ENCODE assay signal across 8 cellular contexts in the genomic region with DNA sequence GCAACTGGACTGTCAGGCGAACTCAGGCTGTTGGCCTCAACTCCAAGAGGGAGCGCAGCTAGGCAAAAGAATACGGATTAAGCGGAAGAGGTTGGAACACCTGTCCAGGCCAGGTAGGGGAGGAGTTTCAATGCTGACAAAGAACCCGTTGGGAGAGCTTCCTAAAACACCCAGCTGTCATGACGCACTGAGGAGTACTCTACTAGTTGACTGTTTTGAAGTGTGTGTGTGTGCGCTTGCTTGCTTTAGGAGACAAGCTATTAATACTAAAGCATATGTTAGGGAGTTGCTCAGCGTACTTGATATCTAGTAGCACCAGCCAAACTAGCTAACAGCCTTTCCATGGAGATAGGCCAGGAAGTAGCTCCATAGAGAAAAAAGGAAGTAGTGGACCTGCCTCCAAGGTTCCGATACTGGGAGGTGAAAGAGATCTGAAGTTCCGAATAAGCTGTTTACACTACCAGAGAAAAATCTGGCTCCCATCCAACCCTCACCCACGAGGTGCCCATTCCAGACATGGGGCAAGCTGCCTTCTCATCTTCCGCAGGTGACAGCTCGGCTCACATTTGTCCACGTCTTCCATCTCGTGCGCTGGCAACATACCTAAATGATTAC. TPM values are rescaled to one million over a fixed set of nuclear protein-coding genes. Genes with fewer than 3 reads are reported as not detected.
DNase-seq lines count a peak whose midpoint lies in the region; ATAC-seq and TF ChIP-seq lines count a peak whose summit lies in the region.

No MANE protein-coding gene starts in this region.

- peaks cover 12% of the 10 kb centered on the region for H3K4me1 Mint-ChIP-seq in activated CD8-positive, alpha-beta T cell treated with anti-CD3 and anti-CD28 coated beads for 36 hours (ENCODE audit: low read depth)

- H3K4me3 ChIP-seq in heart left ventricle (peak overlapping the region in 11 of 12 donors; percentile 70 to 100 (median 95)), prostate gland (peak overlapping the region; percentile 72 to 96)

- ATAC-seq in activated CD8-positive, alpha-beta T cell treated with anti-CD3 and anti-CD28 coated beads for 36 hours = no peak
- ATAC-seq in heart left ventricle (peak; percentile 25 to 47 (median 33)), GM18505 (IDR thresholded peaks at IDR 0.05; ENCODE audit: unreplicated experiment) (no peak), HG02571 (IDR thresholded peaks at IDR 0.05; ENCODE audit: unreplicated experiment) (no peak)

- H3K27ac ChIP-seq in heart left ventricle (peak overlapping the region in 11 of 12 donors; percentile 21 to 95 (median 90)), prostate gland (peak overlapping the region; percentile 88 to 92)

- TF ChIP-seq POLR2A in heart left ventricle (IDR thresholded peaks at IDR 0.05) (no peak), prostate gland (IDR thresholded peaks at IDR 0.05) (peak; percentile 36), GM18505 (IDR thresholded peaks at IDR 0.05; ENCODE audit: borderline replicate concordance, extremely low read depth, insufficient read depth, insufficient read length) (no peak)

- H3K9me3 ChIP-seq in heart left ventricle (no peaks in the 10 kb centered on the region), prostate gland (no peaks in the 10 kb centered on the region)

- in situ Hi-C loops in GM13976 (cut with MboI; ENCODE audit: low sequenced_read_pairs, unreplicated experiment) = loop anchor here (10.0 kb wide), 2 partner anchors 178 to 378 kb away; no protein-coding TSS in a partner anchor

- peak overlapping the region; percentile 77 for H3K4me3 Mint-ChIP-seq in activated CD8-positive, alpha-beta T cell treated with anti-CD3 and anti-CD28 coated beads for 36 hours

- POLR2A ChIA-PET in activated CD8-positive, alpha-beta T cell treated with anti-CD3 and anti-CD28 coated beads for 36 hours (lab: Charles Lee) = no interaction called here

- H3K27me3 Mint-ChIP-seq in activated CD8-positive, alpha-beta T cell treated with anti-CD3 and anti-CD28 coated beads for 36 hours = peaks cover 45% of the 10 kb centered on the region

- H3K27me3 ChIP-seq in heart left ventricle (no peaks in the 10 kb centered on the region), prostate gland (replicated peaks; ENCODE audit: insufficient read depth) (no peaks in the 10 kb centered on the region)

- H3K36me3 Mint-ChIP-seq in activated CD8-positive, alpha-beta T cell treated with anti-CD3 and anti-CD28 coated beads for 36 hours (ENCODE audit: low read depth) = no peaks in the 10 kb centered on the region

- TF ChIP-seq CTCF in activated CD8-positive, alpha-beta T cell treated with anti-CD3 and anti-CD28 coated beads for 36 hours (IDR thresholded peaks at IDR 0.05) = no peak
- TF ChIP-seq CTCF in heart left ventricle (IDR thresholded peaks at IDR 0.05) (no peak), prostate gland (IDR thresholded peaks at IDR 0.05) (no peak), GM13976 (IDR thresholded peaks at IDR 0.05; ENCODE audit: borderline replicate concordance, control extremely low read depth, extremely low read depth, insufficient read depth, missing control alignments) (no peak)

- DNase-seq in ELR (ENCODE audit: low read depth) (peak; percentile 19), NCI-H187 treated with DMSO at 0.1 percent for 48 hours (lab: John Stamatoyannopoulos, UW) (peak; percentile 78), heart left ventricle (peak in 3 of 5 donors; percentile 32 to 47 (median 45)), prostate gland (ENCODE audit: low spot score) (peak; percentile 65), GM13976 (ENCODE audit: low spot score) (no peak)
- no peak for DNase-seq in activated CD8-positive, alpha-beta T cell treated with anti-CD3 and anti-CD28 coated beads for 36 hours

- no peaks in the 10 kb centered on the region for H3K36me3 ChIP-seq in heart left ventricle
- H3K36me3 ChIP-seq in prostate gland = no peaks in the 10 kb centered on the region

- CTCF ChIA-PET in activated CD8-positive, alpha-beta T cell treated with anti-CD3 and anti-CD28 coated beads for 36 hours (lab: Charles Lee) = interaction anchor here (1.7 to 3.7 kb wide), 5 partner anchors 10 to 397 kb away, joined by 3 to 17 read pairs (median 7); no protein-coding TSS in a partner anchor

- peaks cover 0 to 30% (median 7%) of the 10 kb centered on the region in 12 donors for H3K4me1 ChIP-seq in heart left ventricle
- no peaks in the 10 kb centered on the region for H3K4me1 ChIP-seq in prostate gland (replicated peaks)

- intact Hi-C loops in activated CD8-positive, alpha-beta T cell treated with anti-CD3 and anti-CD28 coated beads for 36 hours (cut with micrococcal nuclease) = no loop called here
- intact Hi-C loops in heart left ventricle (cut with DNase I) (loop anchor here in 8 of 10 donors (5.0 to 10.0 kb wide), 8 partner anchors 105 to 400 kb away; no protein-coding TSS in a partner anchor), prostate gland (cut with DNase I) (loop anchor here (5.0 to 10.0 kb wide), 2 partner anchors 165 to 238 kb away; a partner anchor contains a TSS)

- 34 to 40% (median 38%) methylated on average over 16 of the region's 16 CpGs for WGBS in heart left ventricle, 4 donors
- WGBS in prostate gland = 22% methylated on average over 16 of the region's 16 CpGs

- no peaks in the 10 kb centered on the region for H3K9me3 Mint-ChIP-seq in activated CD8-positive, alpha-beta T cell treated with anti-CD3 and anti-CD28 coated beads for 36 hours

- H3K27ac Mint-ChIP-seq in activated CD8-positive, alpha-beta T cell treated with anti-CD3 and anti-CD28 coated beads for 36 hours = no peak overlapping the region

RNA-seq across cellular contexts. Expression of a gene that starts 1.0 kb away (rescaled TPM):
- total RNA-seq in activated CD8-positive, alpha-beta T cell treated with anti-CD3 and anti-CD28 coated beads for 36 hours = under 1 TPM; 0.20 to 0.25 TPM
- total RNA-seq in heart left ventricle = 10 to 100 TPM; 20.5 to 38.8 (median 25.5) TPM
- polyA plus RNA-seq in heart left ventricle = 10 to 100 TPM; 12.4 to 14.2 TPM
- total RNA-seq in prostate gland = 10 to 100 TPM; 41.1 to 49.7 TPM

Comparison
In these comparisons a context has a peak if more than half of its experiments do, and no peak if none do; other contexts are left out.
1. DNase-seq: peak in ELR (single experiment), NCI-H187 treated with DMSO at 0.1 percent for 48 hours (single experiment), heart left ventricle (3 of 5) and prostate gland (single experiment); none in activated CD8-positive, alpha-beta T cell treated with anti-CD3 and anti-CD28 coated beads for 36 hours (single experiment) and GM13976 (single experiment).
2. ATAC-seq: peak in heart left ventricle (4 of 4); none in activated CD8-positive, alpha-beta T cell treated with anti-CD3 and anti-CD28 coated beads for 36 hours (single experiment), GM18505 (single experiment) and HG02571 (single experiment).
3. RNA of a gene that starts 1.0 kb away (total RNA-seq): 41.1 to 49.7 TPM in prostate gland and 20.5 to 38.8 TPM in heart left ventricle; 0.20 to 0.25 TPM in activated CD8-positive, alpha-beta T cell treated with anti-CD3 and anti-CD28 coated beads for 36 hours; every median in the first group is over 10 times any median in the second.